In genomic region chr6:5670381-5670780, GRCh38 we compare ENCODE assay signal across 23 cellular contexts.
DNase-seq lines count a peak whose midpoint lies in the region; ATAC-seq, FAIRE-seq and TF ChIP-seq lines count a peak whose summit lies in the region.
"Had no signal": no experiment of that assay in that cellular context is flagged by ENCODE, and none has a peak within 500 bp of the region (broad histone marks: within the 10 kb centered on the region; RNA-seq: fewer than 3 reads in every experiment).

No MANE protein-coding gene starts in this region.

- H3K27me3 ChIP-seq in CD8-positive, alpha-beta T cell (ENCODE audit: insufficient read depth, low read length) = no peaks in the 10 kb centered on the region
- H3K27me3 ChIP-seq in bronchial epithelial cell (ENCODE audit: control insufficient read depth, insufficient read depth, low read length) = no peaks in the 10 kb centered on the region
- H3K27me3 ChIP-seq: dorsolateral prefrontal cortex, heart right ventricle had no signal

- peaks cover 63% of the 10 kb centered on the region for H3K4me1 ChIP-seq in CD8-positive, alpha-beta T cell (ENCODE audit: insufficient read depth, low read length)

- no peak for TF ChIP-seq CTCF in CD8-positive, alpha-beta T cell (IDR thresholded peaks at IDR 0.05)
- TF ChIP-seq CTCF in RWPE1 (conservative IDR thresholded peaks at IDR 0.05; ENCODE audit: low read depth) (no peak), bronchial epithelial cell (IDR thresholded peaks at IDR 0.05; ENCODE audit: insufficient read depth, low read length, severe bottlenecking) (no peak), nephron progenitor cell (IDR thresholded peaks at IDR 0.05) (no peak)

- H3K36me3 Mint-ChIP-seq in CD8-positive, alpha-beta T cell = no peaks in the 10 kb centered on the region
- no peaks in the 10 kb centered on the region for H3K36me3 Mint-ChIP-seq in nephron progenitor cell (ENCODE audit: low read depth)
- H3K36me3 Mint-ChIP-seq: CD4-positive, CD25-positive, alpha-beta regulatory T cell; naive B cell had no signal

- no peak for DNase-seq in CD8-positive, alpha-beta T cell
- DNase-seq in RWPE1 (ENCODE audit: low spot score) (peak; percentile 63), bronchial epithelial cell (ENCODE audit: low read depth) (peak; percentile 81), nephron progenitor cell (no peak), cardiac septum (ENCODE audit: low spot score) (no peak), NOMO-1 treated with dmso at 0.1 percent for 144 hours (lab: John Stamatoyannopoulos, UW; ENCODE audit: unreplicated experiment) (no peak)
- DNase-seq in activated CD8-positive, alpha-beta memory T cell treated with anti-CD3 and anti-CD28 coated beads, Interleukin-2, amount 50 U/mL, for 48 hours = no peak
- DNase-seq: activated CD4-positive, CD25-positive, alpha-beta regulatory T cell treated with anti-CD3 and anti-CD28 coated beads, Interleukin-2, amount 50 U/mL, for 72 hours; activated effector memory CD4-positive, alpha-beta T cell treated with anti-CD3 and anti-CD28 coated beads, Interleukin-2, amount 50 U/mL, for 16 hours; activated T-cell treated with anti-CD3 and anti-CD28 coated beads for 4 hours; CD4-positive, CD25-positive, alpha-beta regulatory T cell; central memory CD4-positive, alpha-beta T cell; heart right ventricle; left colon; MM.1S; naive B cell; PC-3; right cardiac atrium; stimulated activated CD4-positive, alpha-beta T cell treated with anti-CD3 and anti-CD28 coated beads, Interleukin-4, amount 100 ng/mL, for 4 hours had no signal

- H3K9me3 Mint-ChIP-seq in CD8-positive, alpha-beta T cell = no peaks in the 10 kb centered on the region
- H3K9me3 Mint-ChIP-seq in nephron progenitor cell = no peaks in the 10 kb centered on the region
- H3K9me3 Mint-ChIP-seq: CD4-positive, CD25-positive, alpha-beta regulatory T cell had no signal

- peaks cover 71% of the 10 kb centered on the region for H3K4me1 Mint-ChIP-seq in CD8-positive, alpha-beta T cell (ENCODE audit: low read depth)
- H3K4me1 Mint-ChIP-seq in nephron progenitor cell = peaks cover 54% of the 10 kb centered on the region

- POLR2A ChIA-PET in CD8-positive, alpha-beta T cell (lab: Charles Lee) = no interaction called here
- POLR2A ChIA-PET in RWPE1 (lab: Yijun Ruan, JAX; ENCODE audit: low non-redundant PET) = no interaction called here

- ATAC-seq in CD8-positive, alpha-beta T cell = no peak
- ATAC-seq: HCT116, left colon, PC-3 had no signal

- no peaks in the 10 kb centered on the region for H3K36me3 ChIP-seq in CD8-positive, alpha-beta T cell (ENCODE audit: insufficient read depth, low read length)
- no peaks in the 10 kb centered on the region for H3K36me3 ChIP-seq in bronchial epithelial cell (ENCODE audit: control insufficient read depth, insufficient read depth, low read length)
- H3K36me3 ChIP-seq: heart right ventricle had no signal

- peak overlapping the region; percentile 18 for H3K27ac Mint-ChIP-seq in CD8-positive, alpha-beta T cell
- H3K27ac Mint-ChIP-seq in nephron progenitor cell = peak overlapping the region; percentile 43

- H3K27me3 Mint-ChIP-seq in CD8-positive, alpha-beta T cell (ENCODE audit: low read depth) = no peaks in the 10 kb centered on the region
- peaks cover 17% of the 10 kb centered on the region for H3K27me3 Mint-ChIP-seq in nephron progenitor cell (ENCODE audit: low read depth, poor library complexity)
- H3K27me3 Mint-ChIP-seq: activated CD8-positive, alpha-beta T cell treated with anti-CD3 and anti-CD28 coated beads for 36 hours; CD4-positive, CD25-positive, alpha-beta regulatory T cell; naive B cell had no signal

- intact Hi-C loops in CD8-positive, alpha-beta T cell (cut with DNase I, micrococcal nuclease) = loop anchor here (2.0 to 5.0 kb wide), 2 partner anchors 200 to 222 kb away; no protein-coding TSS in a partner anchor
- intact Hi-C loops in cardiac septum (cut with DNase I) = no loop called here

- no peak overlapping the region for H3K4me3 Mint-ChIP-seq in CD8-positive, alpha-beta T cell
- no peak overlapping the region for H3K4me3 Mint-ChIP-seq in nephron progenitor cell
- H3K4me3 Mint-ChIP-seq: activated CD8-positive, alpha-beta T cell treated with anti-CD3 and anti-CD28 coated beads for 36 hours had no signal

- H3K4me3 ChIP-seq in CD8-positive, alpha-beta T cell (ENCODE audit: low read depth, low read length) = no peak overlapping the region
- H3K4me3 ChIP-seq in bronchial epithelial cell (ENCODE audit: low read depth, low read length) = no peak overlapping the region
- H3K4me3 ChIP-seq: heart right ventricle had no signal

- CTCF ChIA-PET in CD8-positive, alpha-beta T cell (lab: Charles Lee) = interaction anchor here (1.4 to 1.8 kb wide), 2 partner anchors 18 to 199 kb away, joined by 3 to 5 read pairs; no protein-coding TSS in a partner anchor
- CTCF ChIA-PET in RWPE1 (lab: Yijun Ruan, JAX) = no interaction called here

- no peaks in the 10 kb centered on the region for H3K9me3 ChIP-seq in CD8-positive, alpha-beta T cell (ENCODE audit: low read length)
- H3K9me3 ChIP-seq: heart right ventricle had no signal

- no peak for FAIRE-seq in bronchial epithelial cell (lab: Jason Lieb, UNC)
- FAIRE-seq: urothelium cell line had no signal

- no peak overlapping the region for H3K27ac ChIP-seq in CD8-positive, alpha-beta T cell (ENCODE audit: low read depth, low read length)
- no peak overlapping the region for H3K27ac ChIP-seq in RWPE1

Comparison
In these comparisons a context has a peak if more than half of its experiments do, and no peak if none do; other contexts are left out.
1. DNase-seq: peak in RWPE1 (single experiment) and bronchial epithelial cell (single experiment); none in CD8-positive, alpha-beta T cell (0 of 7), nephron progenitor cell (single experiment), activated CD8-positive, alpha-beta memory T cell treated with anti-CD3 and anti-CD28 coated beads, Interleukin-2, amount 50 U/mL, for 48 hours (single experiment), cardiac septum (single experiment) and NOMO-1 treated with dmso at 0.1 percent for 144 hours (single experiment).